In genomic region chr12:122116707-122117535, GRCh38 we compare ENCODE assay signal across 9 cellular contexts. TPM values are rescaled to one million over a fixed set of nuclear protein-coding genes. Genes with fewer than 3 reads are reported as not detected.
A peak's percentile ranks its signal among the peaks of the same experiment; 100 is the strongest.
DNase-seq lines count a peak whose midpoint lies in the region; ATAC-seq, FAIRE-seq and TF ChIP-seq lines count a peak whose summit lies in the region.
"Had no signal": no experiment of that assay in that cellular context is flagged by ENCODE, and none has a peak within 500 bp of the region (broad histone marks: within the 10 kb centered on the region; RNA-seq: fewer than 3 reads in every experiment).

No MANE protein-coding gene starts in this region.

- no peak overlapping the region for H2AFZ ChIP-seq in K562 (ENCODE audit: low read depth, low read length)

- no peak for FAIRE-seq in K562 (lab: Jason Lieb, UNC)

- no peaks in the 10 kb centered on the region for H3K27me3 Mint-ChIP-seq in activated naive CD4-positive, alpha-beta T cell treated with anti-CD3 and anti-CD28 coated beads, Interleukin-2, amount 10 ng/mL, durations not matched to agents 7 days and 5 days

- H3K27ac ChIP-seq in K562 (ENCODE audit: extremely low read depth, low read depth, low read length) (no peak overlapping the region; the same call in 2 of the 3 replicates), stomach smooth muscle (ENCODE audit: low read length) (peak overlapping the region; percentile 24)

- peak; percentile 45 for DNase-seq in NCI-H2107 (lab: John Stamatoyannopoulos, UW)
- DNase-seq in K562 (ENCODE audit: extremely low read depth in 1 of 4, low spot score in 3 of 4), result no peak
- DNase-seq in left colon, result peak; percentile 73 to 83
- no peak for DNase-seq in GM19238 (ENCODE audit: insufficient read length, low spot score)
- DNase-seq in NK-92 treated with Interleukin-12 subunit alpha and Interleukin-12 subunit beta, amount 100 ng/mL, for 24 hours (lab: John Stamatoyannopoulos, UW), result no peak
- DNase-seq in activated naive CD4-positive, alpha-beta T cell treated with anti-CD3 and anti-CD28 coated beads, Interleukin-2, amount 10 ng/mL, durations not matched to agents 7 days and 5 days, result no peak
- DNase-seq: activated CD8-positive, alpha-beta memory T cell treated with anti-CD3 and anti-CD28 coated beads for 24 hours; effector CD8-positive, alpha-beta T cell had no signal

- intact Hi-C loops in K562 (cut with micrococcal nuclease), result no loop called here
- intact Hi-C loops in left colon (cut with DNase I, micrococcal nuclease), result no loop called here

- BruUV-seq in K562 (replicated peaks; lab: Mats Ljungman, UMichigan), result no TSS peak

- POLR2A ChIA-PET in K562 (lab: Yijun Ruan, JAX), result interaction anchor here (0.7 to 1.9 kb wide), 3 partner anchors 9 to 17 kb away, joined by 3 to 7 read pairs (median 3); no protein-coding TSS in a partner anchor

- no peaks in the 10 kb centered on the region for H3K27me3 ChIP-seq in K562 (ENCODE audit: control insufficient read depth in 2 of 2, insufficient read depth in 2 of 2, low read length in 2 of 2)
- no peaks in the 10 kb centered on the region for H3K27me3 ChIP-seq in stomach smooth muscle (ENCODE audit: control insufficient read depth in 1 of 2, insufficient read depth in 2 of 2, low read length in 2 of 2)

- peak; percentile 40 to 55 for TF ChIP-seq RAD21 in K562 (CRISPR knock-in tag; conservative IDR thresholded peaks at IDR 0.05 in 1 of 2, IDR thresholded peaks at IDR 0.05 in 1 of 2)

- H3K36me3 ChIP-seq in K562 (ENCODE audit: control insufficient read depth, insufficient read depth, low read length) (peaks cover 32% of the 10 kb centered on the region; the same call in 2 of the 3 replicates), stomach smooth muscle (ENCODE audit: control insufficient read depth in 2 of 2, insufficient read depth in 2 of 2, low read length in 2 of 2) (no peaks in the 10 kb centered on the region)

- H3K4me2 ChIP-seq in K562 (ENCODE audit: insufficient read depth, low read length), result no peak overlapping the region

- CTCF ChIA-PET in K562 (lab: Yijun Ruan, JAX; ENCODE audit: low intra/inter-chr PET ratio), result interaction anchor here (0.5 to 1.3 kb wide), 3 partner anchors 63 to 355 kb away, joined by 3 to 6 read pairs (median 3); no protein-coding TSS in a partner anchor
- CTCF ChIA-PET in activated naive CD4-positive, alpha-beta T cell treated with anti-CD3 and anti-CD28 coated beads, Interleukin-2, amount 10 ng/mL, durations not matched to agents 7 days and 5 days (lab: Charles Lee), result no interaction called here

- H3K9me3 Mint-ChIP-seq in activated naive CD4-positive, alpha-beta T cell treated with anti-CD3 and anti-CD28 coated beads, Interleukin-2, amount 10 ng/mL, durations not matched to agents 7 days and 5 days, result no peaks in the 10 kb centered on the region

- peaks cover 12% of the 10 kb centered on the region for H3K4me1 Mint-ChIP-seq in activated naive CD4-positive, alpha-beta T cell treated with anti-CD3 and anti-CD28 coated beads, Interleukin-2, amount 10 ng/mL, durations not matched to agents 7 days and 5 days

- H3K36me3 Mint-ChIP-seq in activated naive CD4-positive, alpha-beta T cell treated with anti-CD3 and anti-CD28 coated beads, Interleukin-2, amount 10 ng/mL, durations not matched to agents 7 days and 5 days, result peaks cover 9% of the 10 kb centered on the region

- H3K9ac ChIP-seq in K562 (ENCODE audit: insufficient read depth in 1 of 2, low read depth in 2 of 2, low read length in 2 of 2) (peak overlapping the region in 1 of 2 experiments; percentile 29; a peak in 1 of 4 replicates), stomach smooth muscle (ENCODE audit: low read length in 2 of 2) (no peak overlapping the region)

- WGBS in K562 (ENCODE audit: insufficient coverage, low coverage, missing lambda C conversion rate), result 88% methylated on average over 15 of the region's 16 CpGs

- H3K4me3 ChIP-seq in K562 (no peak overlapping the region), stomach smooth muscle (ENCODE audit: low read length in 2 of 2) (no peak overlapping the region)

- ATAC-seq in K562, result peak; percentile 70
- peak; percentile 64 for ATAC-seq in left colon

- H3K79me2 ChIP-seq in K562 (ENCODE audit: control insufficient read depth, insufficient read depth, low read length), result peaks cover 88% of the 10 kb centered on the region

- H3K4me3 Mint-ChIP-seq in activated naive CD4-positive, alpha-beta T cell treated with anti-CD3 and anti-CD28 coated beads, Interleukin-2, amount 10 ng/mL, durations not matched to agents 7 days and 5 days, result no peak overlapping the region

- peaks cover 23% of the 10 kb centered on the region; the same call in 1 of the 2 replicates for H4K20me1 ChIP-seq in K562 (replicated peaks; ENCODE audit: control insufficient read depth, insufficient read depth, low read length)

- no peaks in the 10 kb centered on the region for H3K9me3 ChIP-seq in K562 (replicated peaks; ENCODE audit: control insufficient read depth, insufficient read depth, low read depth, low read length)
- H3K9me3 ChIP-seq in stomach smooth muscle (ENCODE audit: control insufficient read depth in 2 of 2, low read length in 2 of 2), result no peaks in the 10 kb centered on the region

- peaks cover 1% of the 10 kb centered on the region for H3K9me1 ChIP-seq in K562 (ENCODE audit: control insufficient read depth, insufficient read depth, low read length)

- no peak for TF ChIP-seq POLR2A in K562 (conservative IDR thresholded peaks at IDR 0.05)

- no peak overlapping the region for H3K27ac Mint-ChIP-seq in activated naive CD4-positive, alpha-beta T cell treated with anti-CD3 and anti-CD28 coated beads, Interleukin-2, amount 10 ng/mL, durations not matched to agents 7 days and 5 days

- no peak for TF ChIP-seq EP300 in K562 (IDR thresholded peaks at IDR 0.05; ENCODE audit: low read length)

- peaks cover 15 to 17% of the 10 kb centered on the region in 2 experiments; a peak in 4 of 5 replicates for H3K4me1 ChIP-seq in K562 (replicated peaks in 1 of 2; ENCODE audit: control insufficient read depth in 2 of 2, insufficient read depth in 2 of 2, low read length in 2 of 2)
- H3K4me1 ChIP-seq in stomach smooth muscle (ENCODE audit: control insufficient read depth, insufficient read depth, low read length), result peaks cover 12% of the 10 kb centered on the region

- peak; percentile 20 to 50 (median 47); a peak in 4 of 6 replicates for TF ChIP-seq CTCF in K562 (IDR thresholded peaks at IDR 0.05 in 2 of 3, conservative IDR thresholded peaks at IDR 0.05 in 1 of 3; ENCODE audit: insufficient read depth in 2 of 3, low read depth in 1 of 3, low read length in 3 of 3)

- in situ Hi-C loops in K562 (cut with MboI), result no loop called here

TF ChIP-seq in K562, 482 proteins besides CTCF, POLR2A, EP300 and RAD21 (continues in another document):
- TF ChIP-seq TEAD1 (CRISPR knock-in tag; IDR thresholded peaks at IDR 0.05) (0 out of 4 replicates have a peak, but pooled peaks of 1 of the 2 experiments have one; percentile 41), NCOA2 (IDR thresholded peaks at IDR 0.05; ENCODE audit: partially characterized antibody in 2 of 2) (no peak), HCFC1 (IDR thresholded peaks at IDR 0.05; ENCODE audit: low read depth, low read length) (0 out of 2 replicates have a peak, but pooled peaks have one; percentile 14), TGIF2 (CRISPR knock-in tag; IDR thresholded peaks at IDR 0.05) (no peak), ZNF184 (CRISPR knock-in tag; IDR thresholded peaks at IDR 0.05) (no peak), KLF1 (tag; IDR thresholded peaks at IDR 0.05) (no peak), NELFE (IDR thresholded peaks at IDR 0.05; ENCODE audit: insufficient read depth, insufficient read length) (no peak)
- TF ChIP-seq, protein P1, sequence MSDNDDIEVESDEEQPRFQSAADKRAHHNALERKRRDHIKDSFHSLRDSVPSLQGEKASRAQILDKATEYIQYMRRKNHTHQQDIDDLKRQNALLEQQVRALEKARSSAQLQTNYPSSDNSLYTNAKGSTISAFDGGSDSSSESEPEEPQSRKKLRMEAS (CRISPR knock-in tag; IDR thresholded peaks at IDR 0.05), result peak; percentile 85

RNA-seq across cellular contexts. Expression of gene MLXIP, which starts 38.4 kb away (rescaled TPM):
- 289 and 513 TPM in 2 replicates for total RNA-seq in K562 (2011; cell fraction: chromatin; rRNA removed; ENCODE audit: low replicate concordance)
- 197 and 203 TPM in 2 replicates for total RNA-seq in K562 (2011; cell fraction: nucleolus; rRNA removed)
- total RNA-seq in K562 (2011; cell fraction: nucleoplasm; rRNA removed), result 215 and 311 TPM in 2 replicates
- total RNA-seq in K562 (2014; rRNA removed) (14.7 and 36.9 TPM in 2 replicates), K562 (2014; rRNA removed; fragmentation: Illumina TruSeq; extraction: Trizol) (13.8 and 18.1 TPM in 2 replicates), K562 (2015; rRNA removed; fragmentation: Illumina TruSeq; extraction: Trizol) (25.8 and 28.9 TPM in 2 replicates), K562 (2021) (65.8 and 66.3 TPM in 2 replicates), left colon (100 to 1,000 TPM; 125 to 175 TPM)
- polyA plus RNA-seq in K562 (2011; rRNA removed) (14.4 and 20.7 TPM in 2 replicates), K562 (2014; fragmentation: Illumina TruSeq; extraction: Trizol) (40.7 and 46.7 TPM in 2 replicates), K562 (2014; fragmentation: Nextera tagmentation; extraction: Ambion mirVana) (1 to 10 TPM; 2.2 to 3.8 TPM), K562 (2014; rRNA removed) (26.0 and 26.5 TPM in 2 replicates)
- polyA plus RNA-seq in K562 (2011; cell fraction: cytosol; rRNA removed), result 9.9 and 11.6 TPM in 2 replicates
- 78.1 and 99.4 TPM in 2 replicates for polyA plus RNA-seq in K562 (2011; cell fraction: nucleus; rRNA removed)
- 33.1 and 37.7 TPM in 2 replicates for polyA plus RNA-seq in K562 (2012)
- 20.9 and 23.5 TPM in 2 replicates for polyA minus RNA-seq in K562 (2011; rRNA and poly(A)+ RNA removed)
- 51.8 and 60.9 TPM in 2 replicates for polyA minus RNA-seq in K562 (2011; cell fraction: cytosol; rRNA and poly(A)+ RNA removed)
- polyA minus RNA-seq in K562 (2011; cell fraction: nucleus; rRNA and poly(A)+ RNA removed), result 61.8 and 88.5 TPM in 2 replicates

RNA-seq across cellular contexts. Expression of gene IL31, which starts 57.1 kb away (rescaled TPM):
- total RNA-seq in K562 (2011; cell fraction: chromatin; rRNA removed; ENCODE audit: low replicate concordance), result not detected in 2 replicates
- not detected in 2 replicates for total RNA-seq in K562 (2011; cell fraction: nucleolus; rRNA removed)
- not detected in 2 replicates for total RNA-seq in K562 (2011; cell fraction: nucleoplasm; rRNA removed)
- total RNA-seq in K562 (2014; rRNA removed) (not detected in 2 replicates), K562 (2014; rRNA removed; fragmentation: Illumina TruSeq; extraction: Trizol) (not detected in 2 replicates), K562 (2015; rRNA removed; fragmentation: Illumina TruSeq; extraction: Trizol) (not detected in 2 replicates), K562 (2021) (not detected in 2 replicates), left colon (not detected)
- polyA plus RNA-seq in K562 (2011; rRNA removed) (not detected in 2 replicates), K562 (2014; fragmentation: Illumina TruSeq; extraction: Trizol) (not detected in 2 replicates), K562 (2014; fragmentation: Nextera tagmentation; extraction: Ambion mirVana) (not detected), K562 (2014; rRNA removed) (not detected in 2 replicates)
- polyA plus RNA-seq in K562 (2011; cell fraction: cytosol; rRNA removed), result not detected in 2 replicates
- polyA plus RNA-seq in K562 (2011; cell fraction: nucleus; rRNA removed), result not detected in 2 replicates
- not detected in 2 replicates for polyA plus RNA-seq in K562 (2012)
- polyA minus RNA-seq in K562 (2011; rRNA and poly(A)+ RNA removed), result not detected in 2 replicates
- not detected in 2 replicates for polyA minus RNA-seq in K562 (2011; cell fraction: cytosol; rRNA and poly(A)+ RNA removed)
- polyA minus RNA-seq in K562 (2011; cell fraction: nucleus; rRNA and poly(A)+ RNA removed), result not detected in 2 replicates

Comparison
In these comparisons a context has a peak if more than half of its experiments do, and no peak if none do; other contexts are left out.
1. DNase-seq: peak in NCI-H2107 (single experiment) and left colon (2 of 2); none in K562 (0 of 4), GM19238 (single experiment), NK-92 treated with Interleukin-12 subunit alpha and Interleukin-12 subunit beta, amount 100 ng/mL, for 24 hours (single experiment) and activated naive CD4-positive, alpha-beta T cell treated with anti-CD3 and anti-CD28 coated beads, Interleukin-2, amount 10 ng/mL, durations not matched to agents 7 days and 5 days (single experiment).